ENCODE assay signal across 15 cellular contexts in genomic region chr2:118992740-118993391, GRCh38. TPM values are rescaled to one million over a fixed set of nuclear protein-coding genes. Genes with fewer than 3 reads are reported as not detected.
DNase-seq lines count a peak whose midpoint lies in the region; ATAC-seq and TF ChIP-seq lines count a peak whose summit lies in the region.
"Had no signal": no experiment of that assay in that cellular context is flagged by ENCODE, and none has a peak within 500 bp of the region (broad histone marks: within the 10 kb centered on the region; RNA-seq: fewer than 3 reads in every experiment).

No MANE protein-coding gene starts in this region.

- TF ChIP-seq POLR2A in breast epithelium (IDR thresholded peaks at IDR 0.05), result no peak

- H3K4me1 ChIP-seq in breast epithelium (no peaks in the 10 kb centered on the region), colonic mucosa (no peaks in the 10 kb centered on the region)
- H3K4me1 ChIP-seq: neural progenitor cell had no signal

- DNase-seq in MCF 10A (ENCODE audit: unreplicated experiment) (peak; percentile 79), breast epithelium (ENCODE audit: low spot score in 2 of 2) (no peak), RWPE1 (ENCODE audit: low spot score) (peak; percentile 53), colonic mucosa (peak; percentile 7), ureter (ENCODE audit: low spot score) (peak; percentile 25)
- no peak for DNase-seq in stimulated activated naive CD4-positive, alpha-beta T cell (lab: John Stamatoyannopoulos, UW)
- DNase-seq: effector CD4-positive, alpha-beta T cell; Karpas-422; NCI-H2029 treated with DMSO at 0.1 percent for 48 hours had no signal

- peaks cover 30% of the 10 kb centered on the region for H3K4me1 Mint-ChIP-seq in MCF 10A (ENCODE audit: insufficient read depth, unreplicated experiment)
- H3K4me1 Mint-ChIP-seq: memory B cell, neural progenitor cell had no signal

- POLR2A ChIA-PET in MCF 10A (lab: Yijun Ruan, JAX), result no interaction called here
- POLR2A ChIA-PET in RWPE1 (lab: Yijun Ruan, JAX; ENCODE audit: low non-redundant PET), result no interaction called here

- no peak overlapping the region for H3K9ac ChIP-seq in colonic mucosa (ENCODE audit: low read depth in 2 of 2, low read length in 2 of 2)
- H3K9ac ChIP-seq: neural progenitor cell had no signal

- intact Hi-C loops in MCF 10A (cut with micrococcal nuclease) (no loop called here), breast epithelium (cut with DNase I; ENCODE audit: low total_unique reads) (no loop called here), colonic mucosa (cut with DNase I) (no loop called here)

- no peak for TF ChIP-seq CTCF in MCF 10A (IDR thresholded peaks at IDR 0.05; ENCODE audit: unreplicated experiment)
- no peak for TF ChIP-seq CTCF in breast epithelium (IDR thresholded peaks at IDR 0.05)
- no peak for TF ChIP-seq CTCF in RWPE1 (conservative IDR thresholded peaks at IDR 0.05; ENCODE audit: low read depth)
- no peak for TF ChIP-seq CTCF in colonic mucosa (IDR thresholded peaks at IDR 0.05)

- H3K4me3 ChIP-seq in breast epithelium (no peak overlapping the region), colonic mucosa (no peak overlapping the region)
- H3K4me3 ChIP-seq: neural progenitor cell had no signal

- ATAC-seq in HG03108 (IDR thresholded peaks at IDR 0.05; ENCODE audit: unreplicated experiment), result no peak
- ATAC-seq in HG03097 (IDR thresholded peaks at IDR 0.05; ENCODE audit: low FRiP score, unreplicated experiment), result no peak
- ATAC-seq: right cardiac atrium had no signal

- no peak overlapping the region for H3K4me3 Mint-ChIP-seq in MCF 10A (ENCODE audit: unreplicated experiment)
- H3K4me3 Mint-ChIP-seq: memory B cell, neural progenitor cell had no signal

- H3K9me3 ChIP-seq in breast epithelium (no peaks in the 10 kb centered on the region), colonic mucosa (no peaks in the 10 kb centered on the region)

- H3K27ac ChIP-seq in breast epithelium (no peak overlapping the region), RWPE1 (no peak overlapping the region), colonic mucosa (no peak overlapping the region)
- H3K27ac ChIP-seq: neural progenitor cell had no signal

- no peaks in the 10 kb centered on the region for H3K27me3 Mint-ChIP-seq in MCF 10A (ENCODE audit: insufficient read depth, unreplicated experiment)

- H3K36me3 Mint-ChIP-seq in MCF 10A (ENCODE audit: insufficient read depth, unreplicated experiment), result no peaks in the 10 kb centered on the region
- H3K36me3 Mint-ChIP-seq: memory B cell, neural progenitor cell had no signal

- CTCF ChIA-PET in MCF 10A (lab: Yijun Ruan, JAX) (interaction anchor here (0.6 to 0.9 kb wide), 3 partner anchors 15 to 273 kb away, joined by 3 to 4 read pairs (median 3); no protein-coding TSS in a partner anchor), RWPE1 (lab: Yijun Ruan, JAX) (interaction anchor here (0.6 to 0.8 kb wide), 2 partner anchors 14 to 615 kb away, joined by 3 to 5 read pairs; no protein-coding TSS in a partner anchor)

- no peak overlapping the region for H3K27ac Mint-ChIP-seq in MCF 10A (ENCODE audit: low read depth, unreplicated experiment)
- H3K27ac Mint-ChIP-seq: memory B cell, neural progenitor cell had no signal

- H3K9me3 Mint-ChIP-seq in MCF 10A (ENCODE audit: unreplicated experiment), result no peaks in the 10 kb centered on the region
- H3K9me3 Mint-ChIP-seq: neural progenitor cell had no signal

- H3K36me3 ChIP-seq in breast epithelium (no peaks in the 10 kb centered on the region), colonic mucosa (no peaks in the 10 kb centered on the region)
- H3K36me3 ChIP-seq: neural progenitor cell had no signal

- no peaks in the 10 kb centered on the region for H3K27me3 ChIP-seq in breast epithelium
- no peaks in the 10 kb centered on the region for H3K27me3 ChIP-seq in colonic mucosa
- H3K27me3 ChIP-seq: neural progenitor cell had no signal

- no TSS peak for BruUV-seq in MCF 10A (replicated peaks; lab: Mats Ljungman, UMichigan)

RNA-seq across cellular contexts. Expression of gene MARCO, which starts 50.9 kb away (rescaled TPM):
- 1.5 and 2.4 TPM in 2 replicates for total RNA-seq in MCF 10A (2022)
- 10 to 100 TPM in 1 of 3 donors, 1 to 10 TPM in 2; 6.6 to 58.6 (median 6.9) TPM for total RNA-seq in breast epithelium
- 1 to 10 TPM in 1 of 2 donors, under 1 TPM in 1; 0.77 to 3.7 TPM for total RNA-seq in colonic mucosa
- 4.8 TPM for total RNA-seq in ureter
- total RNA-seq: H1 had no signal

Comparison
In these comparisons a context has a peak if more than half of its experiments do, and no peak if none do; other contexts are left out.
1. DNase-seq: peak in MCF 10A (single experiment), RWPE1 (single experiment), colonic mucosa (single experiment) and ureter (single experiment); none in breast epithelium (0 of 2) and stimulated activated naive CD4-positive, alpha-beta T cell (0 of 6).